Comparison of ENCODE assay signal across 19 cellular contexts in the genomic region with DNA sequence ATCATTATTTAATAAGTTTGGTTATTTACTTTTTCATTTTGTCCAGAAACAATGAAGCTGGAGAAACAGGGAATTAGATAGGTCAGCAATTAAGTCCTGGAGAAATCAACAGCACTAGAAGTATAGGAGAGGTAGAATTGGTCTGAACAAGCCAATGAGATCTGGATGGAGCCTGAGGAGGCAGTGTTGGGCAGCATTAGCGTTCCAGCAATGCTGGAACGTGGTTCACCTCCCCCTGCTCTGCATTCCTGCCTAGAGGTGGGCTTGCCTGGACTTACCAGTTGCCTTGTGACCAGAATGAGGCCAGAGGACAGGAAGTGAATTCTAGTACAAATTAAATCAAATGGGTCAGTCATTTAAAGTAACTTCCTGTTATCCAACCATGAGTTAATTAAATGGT. TPM values are rescaled to one million over a fixed set of nuclear protein-coding genes. Genes with fewer than 3 reads are reported as not detected.
DNase-seq lines count a peak whose midpoint lies in the region; ATAC-seq and TF ChIP-seq lines count a peak whose summit lies in the region.
"Had no signal": no experiment of that assay in that cellular context is flagged by ENCODE, and none has a peak within 500 bp of the region (broad histone marks: within the 10 kb centered on the region; RNA-seq: fewer than 3 reads in every experiment).

No MANE protein-coding gene starts in this region.

- H3F3A ChIP-seq in smooth muscle cell (ENCODE audit: low read depth) = no peaks in the 10 kb centered on the region

- no peak overlapping the region for H3K4me2 ChIP-seq in smooth muscle cell

- whole genome bisulfite sequencing in smooth muscle cell (ENCODE audit: low lambda C conversion rate) = 4% methylated on average over 2 of the region's 2 CpGs
- 9 to 23% (median 20%) methylated on average over 2 of the region's 2 CpGs for WGBS in psoas muscle, 3 donors

- DNase-seq in ACHN = peak; percentile 86
- peak; percentile 51 for DNase-seq in H7
- no peak for DNase-seq in astrocyte of the cerebellum (ENCODE audit: low read depth)
- peak; percentile 88 for DNase-seq in islet precursor cell
- no peak for DNase-seq in foreskin fibroblast
- no peak for DNase-seq in smooth muscle cell (lab: John Stamatoyannopoulos, UW; ENCODE audit: unreplicated experiment)
- no peak for DNase-seq in psoas muscle
- DNase-seq: activated CD4-positive, alpha-beta memory T cell treated with anti-CD3 and anti-CD28 coated beads, Interleukin-2, amount 10 ng/mL, durations not matched to agents 7 days and 5 days; amygdala; dermis blood vessel endothelial cell; immature natural killer cell; IMR-90; NCI-H1105 treated with DMSO at 0.1 percent for 48 hours; stimulated activated CD8-positive, alpha-beta memory T cell treated with anti-CD3 and anti-CD28 coated beads, Interleukin-4, amount 100 ng/mL, for 48 hours had no signal

- in situ Hi-C loops in ACHN (cut with HindIII; ENCODE audit: low pct_ligation_motif_present, low pct_unique_long_range_greater_than_20kb, low sequenced_read_pairs) (no loop called here), astrocyte of the cerebellum (cut with HindIII; ENCODE audit: low sequenced_read_pairs) (no loop called here)

- H3K27me3 ChIP-seq in H7 (ENCODE audit: control insufficient read depth, insufficient read depth, low read length) = peaks cover 3% of the 10 kb centered on the region; the same call in 1 of the 2 replicates
- H3K27me3 ChIP-seq in smooth muscle cell (ENCODE audit: low read depth) = peaks cover 25% of the 10 kb centered on the region
- H3K27me3 ChIP-seq in psoas muscle (ENCODE audit: insufficient read depth in 3 of 3, low read length in 2 of 3) = peaks cover 0 to 3% (median 0%) of the 10 kb centered on the region in 3 donors
- H3K27me3 ChIP-seq: SJSA1 had no signal

- intact Hi-C loops in psoas muscle (cut with DNase I) = no loop called here

- H4K20me1 ChIP-seq in smooth muscle cell (ENCODE audit: low read depth) = no peaks in the 10 kb centered on the region

- H3K9me3 ChIP-seq in smooth muscle cell (replicated peaks; ENCODE audit: low read depth) (no peaks in the 10 kb centered on the region), psoas muscle (no peaks in the 10 kb centered on the region)
- H3K9me3 ChIP-seq: SJSA1, tibial nerve had no signal

- ATAC-seq in GM18873 (IDR thresholded peaks at IDR 0.05; ENCODE audit: low FRiP score, unreplicated experiment) (no peak), psoas muscle (no peak)

- H3K9ac ChIP-seq in smooth muscle cell (ENCODE audit: low read depth) = no peak overlapping the region

- H3K27ac ChIP-seq in smooth muscle cell (ENCODE audit: low read depth) (no peak overlapping the region), psoas muscle (no peak overlapping the region)
- H3K27ac ChIP-seq: SJSA1, tibial nerve had no signal

- no peak overlapping the region for H3K4me3 ChIP-seq in H7 (ENCODE audit: insufficient read depth, low read depth, low read length)
- no peak overlapping the region for H3K4me3 ChIP-seq in astrocyte of the cerebellum (ENCODE audit: low read depth, low read length)
- no peak overlapping the region for H3K4me3 ChIP-seq in foreskin fibroblast (ENCODE audit: low read depth in 1 of 2, low read length in 2 of 2)
- H3K4me3 ChIP-seq in smooth muscle cell = no peak overlapping the region
- no peak overlapping the region for H3K4me3 ChIP-seq in psoas muscle
- H3K4me3 ChIP-seq: SJSA1, tibial nerve had no signal

- H3K79me2 ChIP-seq in smooth muscle cell (ENCODE audit: low read depth) = no peaks in the 10 kb centered on the region

- TF ChIP-seq CTCF in astrocyte of the cerebellum (IDR thresholded peaks at IDR 0.05; ENCODE audit: low read depth, low read length, missing control alignments) (peak; percentile 8), foreskin fibroblast (IDR thresholded peaks at IDR 0.05; ENCODE audit: low read depth, low read length) (no peak), smooth muscle cell (IDR thresholded peaks at IDR 0.05; ENCODE audit: borderline replicate concordance, insufficient read depth, poor library complexity, severe bottlenecking) (no peak), psoas muscle (IDR thresholded peaks at IDR 0.05) (no peak)

- H2AFZ ChIP-seq in smooth muscle cell (ENCODE audit: low read depth) = no peak overlapping the region

- H3K4me1 ChIP-seq in smooth muscle cell (ENCODE audit: low read depth) = peaks cover 7% of the 10 kb centered on the region
- peaks cover 4% of the 10 kb centered on the region for H3K4me1 ChIP-seq in psoas muscle
- H3K4me1 ChIP-seq: SJSA1 had no signal

- no peaks in the 10 kb centered on the region for H3K36me3 ChIP-seq in H7 (replicated peaks; ENCODE audit: control insufficient read depth, insufficient read depth, low read length)
- no peaks in the 10 kb centered on the region for H3K36me3 ChIP-seq in smooth muscle cell (ENCODE audit: low read depth)
- no peaks in the 10 kb centered on the region for H3K36me3 ChIP-seq in psoas muscle (ENCODE audit: insufficient read depth in 1 of 2, low read depth in 1 of 2)
- H3K36me3 ChIP-seq: SJSA1, tibial nerve had no signal

RNA-seq across cellular contexts. Expression of gene RASSF6, which starts 4.6 kb away (rescaled TPM):
- total RNA-seq in H7 (2014; rRNA removed; shearing (Covaris generic)) = 0.22 and 0.66 TPM in 2 replicates
- 0.09 TPM in 1 of 2 replicates, not detected in the other for total RNA-seq in smooth muscle cell
- polyA plus RNA-seq in smooth muscle cell = 0.28 TPM in 1 of 2 replicates, not detected in the other
- not detected for total RNA-seq in psoas muscle
- under 1 TPM in 1 of 3 donors, not detected in 2; 0.01 TPM for polyA plus RNA-seq in psoas muscle
- total RNA-seq: activated T-helper 2 cell treated with anti-CD3 and anti-CD28 coated beads, Interferon-gamma antibody, Interleukin-2, Interleukin-4, amounts not matched to agents 10 μg/mL and 5 μg/mL and 100 μg/mL, durations not matched to agents 14 hours and 24 hours and 36 hours; IMR-90; SJSA1; tibial nerve had no signal
- polyA plus RNA-seq: BJ, immature natural killer cell, IMR-90 had no signal

Comparison
In these comparisons a context has a peak if more than half of its experiments do, and no peak if none do; other contexts are left out.
1. DNase-seq: peak in ACHN (single experiment), H7 (single experiment) and islet precursor cell (single experiment); none in astrocyte of the cerebellum (single experiment), foreskin fibroblast (0 of 2), smooth muscle cell (single experiment) and psoas muscle (0 of 2).